ENCODE assay signal across 17 cellular contexts in the genomic region with DNA sequence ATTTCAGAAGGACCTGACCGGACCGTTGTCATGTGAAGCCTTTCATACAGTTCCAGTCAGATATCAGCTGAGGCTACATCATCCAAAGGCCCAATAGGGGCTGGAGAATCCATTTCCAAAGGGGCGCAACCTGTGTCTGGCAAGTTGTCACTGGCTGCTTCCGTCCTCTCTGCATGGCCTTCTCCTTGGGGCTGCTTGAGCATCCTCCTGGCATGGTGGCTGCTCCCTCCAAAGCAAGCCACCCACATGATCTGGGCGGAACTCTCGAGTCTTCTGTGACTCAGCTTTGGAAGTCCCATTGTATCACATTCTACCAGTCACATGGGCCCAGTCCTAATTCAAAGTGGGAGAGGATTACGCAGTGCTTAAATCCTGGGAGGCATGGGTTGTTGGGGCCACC.
A peak's percentile ranks its signal among the peaks of the same experiment; 100 is the strongest.
DNase-seq lines count a peak whose midpoint lies in the region; TF ChIP-seq lines count a peak whose summit lies in the region.
"Had no signal": no experiment of that assay in that cellular context is flagged by ENCODE, and none has a peak within 500 bp of the region (broad histone marks: within the 10 kb centered on the region; RNA-seq: fewer than 3 reads in every experiment).

No MANE protein-coding gene starts in this region.

- peak; percentile 51 for DNase-seq in activated CD8-positive, alpha-beta memory T cell treated with anti-CD3 and anti-CD28 coated beads for 24 hours
- DNase-seq in activated CD8-positive, alpha-beta memory T cell treated with anti-CD3 and anti-CD28 coated beads, Interleukin-2, amount 50 U/mL, for 4 hours = no peak
- DNase-seq in HT1080 (ENCODE audit: low read depth) (peak; percentile 20), endodermal cell (peak; percentile 17), type B pancreatic cell (ENCODE audit: extremely low spot score, unreplicated experiment) (peak; percentile 32), AG08396 (ENCODE audit: low spot score) (no peak), NCI-H2196 treated with DMSO at 0.1 percent for 48 hours (lab: John Stamatoyannopoulos, UW; ENCODE audit: unreplicated experiment) (no peak), HAP-1 (ENCODE audit: low spot score in 2 of 2) (no peak)
- DNase-seq: 8988T, ACHN, C1 segment of cervical spinal cord, Caco-2, DMS153, DND-41, GOT3 had no signal

- in situ Hi-C loops in HAP-1 (cut with MboI; ENCODE audit: low sequenced_read_pairs) = no loop called here

- H3K36me3 Mint-ChIP-seq in endodermal cell (ENCODE audit: low read depth) (no peaks in the 10 kb centered on the region), type B pancreatic cell (no peaks in the 10 kb centered on the region)
- H3K36me3 Mint-ChIP-seq: CD8-positive, alpha-beta T cell had no signal

- no peaks in the 10 kb centered on the region for H3K9me3 Mint-ChIP-seq in endodermal cell
- H3K9me3 Mint-ChIP-seq in type B pancreatic cell = peaks cover 2% of the 10 kb centered on the region
- H3K9me3 Mint-ChIP-seq: CD8-positive, alpha-beta T cell had no signal

- no peak overlapping the region for H3K27ac ChIP-seq in endodermal cell (ENCODE audit: low read depth, low read length)
- H3K27ac ChIP-seq: A549 had no signal

- no peak overlapping the region for H3K27ac Mint-ChIP-seq in endodermal cell
- H3K27ac Mint-ChIP-seq in type B pancreatic cell = no peak overlapping the region
- H3K27ac Mint-ChIP-seq: CD8-positive, alpha-beta T cell had no signal

- TF ChIP-seq CTCF in endodermal cell (conservative IDR thresholded peaks at IDR 0.05) (no peak), type B pancreatic cell (conservative IDR thresholded peaks at IDR 0.05) (no peak)

- no peaks in the 10 kb centered on the region for H3K36me3 ChIP-seq in endodermal cell (ENCODE audit: control insufficient read depth, insufficient read depth, low read length)
- no peaks in the 10 kb centered on the region for H3K36me3 ChIP-seq in HAP-1 (replicated peaks)

- H3K4me1 ChIP-seq in endodermal cell (ENCODE audit: control insufficient read depth, insufficient read depth, low read length) (no peaks in the 10 kb centered on the region), HAP-1 (no peaks in the 10 kb centered on the region)
- H3K4me1 ChIP-seq: A549, Caco-2 had no signal

- H3K4me3 Mint-ChIP-seq in endodermal cell (no peak overlapping the region), type B pancreatic cell (no peak overlapping the region)
- H3K4me3 Mint-ChIP-seq: CD8-positive, alpha-beta T cell had no signal

- H3K9me3 ChIP-seq in endodermal cell (ENCODE audit: control insufficient read depth, low read length) (no peaks in the 10 kb centered on the region), HAP-1 (no peaks in the 10 kb centered on the region)
- H3K9me3 ChIP-seq: A549, Caco-2 had no signal

- H3K4me3 ChIP-seq in endodermal cell (ENCODE audit: low read length) (no peak overlapping the region), HAP-1 (no peak overlapping the region)
- H3K4me3 ChIP-seq: A549 had no signal

- H3K27me3 ChIP-seq in endodermal cell (ENCODE audit: control insufficient read depth, insufficient read depth, low read length, poor library complexity, severe bottlenecking) (no peaks in the 10 kb centered on the region), HAP-1 (ENCODE audit: low read depth) (no peaks in the 10 kb centered on the region)

- 50 to 81% methylated on average over 2 to 7 of the region's 7 CpGs for WGBS in endodermal cell (ENCODE audit: insufficient coverage in 1 of 2, insufficient read length in 1 of 2), 2 experiments

- peaks cover 1% of the 10 kb centered on the region for H3K4me1 Mint-ChIP-seq in endodermal cell
- no peaks in the 10 kb centered on the region for H3K4me1 Mint-ChIP-seq in type B pancreatic cell (ENCODE audit: unreplicated experiment)

- H3K27me3 Mint-ChIP-seq in endodermal cell (ENCODE audit: insufficient read depth) (peaks cover under 1% of the 10 kb centered on the region), type B pancreatic cell (peaks cover 7% of the 10 kb centered on the region)

- no peak overlapping the region for H3K9ac ChIP-seq in endodermal cell (ENCODE audit: extremely low read depth, low read length, poor library complexity, severe bottlenecking)

Comparison
In these comparisons a context has a peak if more than half of its experiments do, and no peak if none do; other contexts are left out.
1. DNase-seq: peak in activated CD8-positive, alpha-beta memory T cell treated with anti-CD3 and anti-CD28 coated beads for 24 hours (single experiment), HT1080 (single experiment), endodermal cell (single experiment) and type B pancreatic cell (single experiment); none in activated CD8-positive, alpha-beta memory T cell treated with anti-CD3 and anti-CD28 coated beads, Interleukin-2, amount 50 U/mL, for 4 hours (single experiment), AG08396 (single experiment), NCI-H2196 treated with DMSO at 0.1 percent for 48 hours (single experiment) and HAP-1 (0 of 2).